Comparison of ENCODE assay signal across 24 cellular contexts in genomic region chr2:143333847-143334246, GRCh38.
"Had no signal": no experiment of that assay in that cellular context is flagged by ENCODE, and none has a peak within 500 bp of the region (broad histone marks: within the 10 kb centered on the region; RNA-seq: fewer than 3 reads in every experiment).

No MANE protein-coding gene starts in this region.

- H3K4me3 Mint-ChIP-seq: activated naive CD4-positive, alpha-beta T cell treated with anti-CD3 and anti-CD28 coated beads for 36 hours; activated T-helper 1 cell treated with anti-CD3 and anti-CD28 coated beads, Interleukin-12 subunit alpha, Interleukin-12 subunit beta, Interleukin-2, Interleukin-4 antibody, amounts not matched to agents 30 ng/mL and 10 ng/mL and 1 ng/mL, durations not matched to agents 14 hours and 24 hours and 36 hours; dendritic cell treated with granulocyte-macrophage colony-stimulating factor and Interleukin-4, amounts not matched to agents 40 ng/mL and 50 ng/mL, for 4 days; mesothelial cell of epicardium; naive B cell; T-helper 2 cell treated with Interferon-gamma antibody and Interleukin-4, amounts not matched to agents 5 μg/mL and 100 μg/mL, for 36 hours had no signal

- H3K27ac Mint-ChIP-seq: activated naive CD4-positive, alpha-beta T cell treated with anti-CD3 and anti-CD28 coated beads for 36 hours; dendritic cell treated with granulocyte-macrophage colony-stimulating factor and Interleukin-4, amounts not matched to agents 40 ng/mL and 50 ng/mL, for 4 days; mesothelial cell of epicardium; T-helper 2 cell treated with Interferon-gamma antibody and Interleukin-4, amounts not matched to agents 5 μg/mL and 100 μg/mL, for 36 hours had no signal

- H3K27me3 Mint-ChIP-seq: dendritic cell treated with granulocyte-macrophage colony-stimulating factor and Interleukin-4, amounts not matched to agents 40 ng/mL and 50 ng/mL, for 4 days; naive B cell; T-cell had no signal

- H3K27ac ChIP-seq: breast epithelium, esophagus squamous epithelium, right atrium auricular region, spleen, thoracic aorta, uterus had no signal

- H3K27me3 ChIP-seq: breast epithelium, esophagus squamous epithelium, right atrium auricular region, spleen, uterus had no signal

- H3K9me3 Mint-ChIP-seq: activated naive CD4-positive, alpha-beta T cell treated with anti-CD3 and anti-CD28 coated beads for 36 hours; activated T-helper 1 cell treated with anti-CD3 and anti-CD28 coated beads, Interleukin-12 subunit alpha, Interleukin-12 subunit beta, Interleukin-2, Interleukin-4 antibody, amounts not matched to agents 30 ng/mL and 10 ng/mL and 1 ng/mL, durations not matched to agents 14 hours and 24 hours and 36 hours; dendritic cell treated with granulocyte-macrophage colony-stimulating factor and Interleukin-4, amounts not matched to agents 40 ng/mL and 50 ng/mL, for 4 days; mesothelial cell of epicardium; naive B cell; T-cell; T-helper 2 cell treated with Interferon-gamma antibody and Interleukin-4, amounts not matched to agents 5 μg/mL and 100 μg/mL, for 36 hours had no signal

- H3K4me1 ChIP-seq: breast epithelium, esophagus squamous epithelium, right atrium auricular region, uterus had no signal

- H3K4me3 ChIP-seq: esophagus squamous epithelium, right atrium auricular region, spleen, thoracic aorta, uterus had no signal

- FAIRE-seq: keratinocyte had no signal

- H3K36me3 Mint-ChIP-seq: mesothelial cell of epicardium had no signal

- H3K9me3 ChIP-seq: breast epithelium, esophagus squamous epithelium, right atrium auricular region, spleen, thoracic aorta, uterus had no signal

- H3K36me3 ChIP-seq: breast epithelium, esophagus squamous epithelium, right atrium auricular region, thoracic aorta, uterus had no signal

- ATAC-seq: left colon, T-cell had no signal

- DNase-seq: activated CD4-positive, alpha-beta T cell treated with anti-CD3 and anti-CD28 coated beads for 4 hours; activated CD4-positive, alpha-beta T cell treated with anti-CD3 and anti-CD28 coated beads, Interleukin-2, amount 50 U/mL, for 4 hours; activated CD8-positive, alpha-beta memory T cell treated with anti-CD3 and anti-CD28 coated beads, Interleukin-2, amount 50 U/mL, for 4 hours; activated effector memory CD4-positive, alpha-beta T cell treated with anti-CD3 and anti-CD28 coated beads, Interleukin-2, amount 50 U/mL, for 16 hours; activated naive CD4-positive, alpha-beta T cell treated with anti-CD3 and anti-CD28 coated beads for 36 hours; activated T-cell treated with anti-CD3 and anti-CD28 coated beads, Interleukin-2, amount 50 U/mL, for 1 hour; central memory CD4-positive, alpha-beta T cell; esophagus squamous epithelium; foreskin melanocyte; left colon; naive B cell; spleen; stimulated activated naive CD4-positive, alpha-beta T cell treated with Interleukin-2 at 50 U/mL for 16 hours; T-cell; trophoblast cell; uterus had no signal
